1 cellular context compared by ENCODE assay signal in genomic region chr4:153763404-153763803, GRCh38.
TF ChIP-seq lines count a peak whose summit lies in the region.

No MANE protein-coding gene starts in this region.

TF ChIP-seq in SK-N-SH, 30 proteins besides CTCF, POLR2A, EP300 and RAD21 (continued from another document):
- TF ChIP-seq PBX3 (IDR thresholded peaks at IDR 0.05) (no peak), GABPA (IDR thresholded peaks at IDR 0.05; ENCODE audit: low read depth) (no peak), TCF12 (IDR thresholded peaks at IDR 0.05) (no peak), RXRA (IDR thresholded peaks at IDR 0.05; ENCODE audit: borderline replicate concordance, low read depth) (no peak), FOSL2 (IDR thresholded peaks at IDR 0.05; ENCODE audit: borderline replicate concordance, low read depth) (no peak)
